ENCODE assay signal across 20 cellular contexts in the genomic region with DNA sequence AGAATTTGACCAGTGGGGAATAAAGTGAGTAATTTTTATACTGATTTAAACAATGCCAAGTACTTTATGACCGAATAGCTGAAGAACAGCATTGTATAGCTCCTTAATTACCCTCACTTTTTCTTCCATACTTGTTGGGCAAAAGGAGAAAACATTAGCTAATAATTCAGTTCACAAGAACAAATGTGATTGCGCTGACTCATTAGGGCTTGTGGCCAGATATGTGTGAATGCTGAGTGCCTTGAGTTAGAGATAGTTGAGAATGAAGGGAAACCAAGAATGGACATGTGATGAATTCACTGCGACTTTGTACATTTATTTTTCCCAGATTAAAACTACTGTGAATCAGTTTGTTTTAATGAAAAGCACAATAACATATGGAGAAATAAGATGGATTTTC.
"Had no signal": no experiment of that assay in that cellular context is flagged by ENCODE, and none has a peak within 500 bp of the region (broad histone marks: within the 10 kb centered on the region; RNA-seq: fewer than 3 reads in every experiment).

No MANE protein-coding gene starts in this region.

- H3K36me3 ChIP-seq: heart right ventricle, ovary, suprapubic skin, transverse colon, uterus had no signal

- H3K36me3 Mint-ChIP-seq: activated naive CD8-positive, alpha-beta T cell treated with anti-CD3 and anti-CD28 coated beads, Interleukin-2, amount 10 ng/mL, durations not matched to agents 7 days and 5 days had no signal

- DNase-seq: activated CD4-positive, alpha-beta T cell treated with anti-CD3 and anti-CD28 coated beads, Interleukin-2, amount 10 ng/mL, durations not matched to agents 24 days and 14 days; activated CD8-positive, alpha-beta T cell treated with anti-CD3 and anti-CD28 coated beads for 36 hours; activated naive CD4-positive, alpha-beta T cell treated with Interleukin-2 at 50 U/mL for 16 hours; activated naive CD8-positive, alpha-beta T cell treated with anti-CD3 and anti-CD28 coated beads, Interleukin-2, amount 10 ng/mL, durations not matched to agents 7 days and 5 days; activated T-cell treated with anti-CD3 and anti-CD28 coated beads, Interleukin-2, amount 50 U/mL, for 1 hour; cerebellar nuclear complex; heart right ventricle; natural killer cell; ovary; psoas muscle; stimulated activated CD4-positive, alpha-beta T cell treated with anti-CD3 and anti-CD28 coated beads, Interleukin-4, amount 100 ng/mL, for 1 hour; stimulated activated naive CD8-positive, alpha-beta T cell treated with anti-CD3 and anti-CD28 coated beads, Interleukin-15, amount 100 ng/mL, for 72 hours; transverse colon; uterus had no signal

- H3K4me3 Mint-ChIP-seq: activated CD4-positive, alpha-beta T cell treated with anti-CD3 and anti-CD28 coated beads, Interleukin-2, amount 10 ng/mL, durations not matched to agents 24 days and 14 days; activated CD8-positive, alpha-beta T cell treated with anti-CD3 and anti-CD28 coated beads for 36 hours; activated naive CD8-positive, alpha-beta T cell treated with anti-CD3 and anti-CD28 coated beads, Interleukin-2, amount 10 ng/mL, durations not matched to agents 7 days and 5 days; dendritic cell treated with granulocyte-macrophage colony-stimulating factor and Interleukin-4, amounts not matched to agents 40 ng/mL and 50 ng/mL, for 4 days; natural killer cell; stimulated activated naive CD8-positive, alpha-beta T cell treated with anti-CD3 and anti-CD28 coated beads, Interleukin-15, amount 100 ng/mL, for 72 hours; T-helper 1 cell treated with Interleukin-12 subunit alpha and Interleukin-12 subunit beta and Interleukin-4 antibody, amounts not matched to agents 30 μg/mL and 1 μg/mL, for 36 hours had no signal

- H3K4me1 ChIP-seq: heart right ventricle, psoas muscle, suprapubic skin, transverse colon, uterus had no signal

- H3K27me3 ChIP-seq: heart right ventricle, ovary, suprapubic skin, transverse colon, uterus had no signal

- H3K4me1 Mint-ChIP-seq: activated CD4-positive, alpha-beta T cell treated with anti-CD3 and anti-CD28 coated beads, Interleukin-2, amount 10 ng/mL, durations not matched to agents 24 days and 14 days; activated naive CD8-positive, alpha-beta T cell treated with anti-CD3 and anti-CD28 coated beads, Interleukin-2, amount 10 ng/mL, durations not matched to agents 7 days and 5 days; natural killer cell; stimulated activated naive CD8-positive, alpha-beta T cell treated with anti-CD3 and anti-CD28 coated beads, Interleukin-15, amount 100 ng/mL, for 72 hours had no signal

- ATAC-seq: activated CD8-positive, alpha-beta T cell treated with anti-CD3 and anti-CD28 coated beads for 36 hours; heart right ventricle; natural killer cell; psoas muscle; sciatic nerve; stimulated activated naive CD8-positive, alpha-beta T cell treated with anti-CD3 and anti-CD28 coated beads, Interleukin-15, amount 100 ng/mL, for 72 hours had no signal

- H3K4me3 ChIP-seq: heart right ventricle, ovary, psoas muscle, smooth muscle cell, suprapubic skin, transverse colon, uterus had no signal

- H3K9me3 ChIP-seq: heart right ventricle, ovary, psoas muscle, suprapubic skin, transverse colon, uterus had no signal

- H3K27ac Mint-ChIP-seq: activated CD4-positive, alpha-beta T cell treated with anti-CD3 and anti-CD28 coated beads, Interleukin-2, amount 10 ng/mL, durations not matched to agents 24 days and 14 days; activated CD8-positive, alpha-beta T cell treated with anti-CD3 and anti-CD28 coated beads for 36 hours; activated naive CD8-positive, alpha-beta T cell treated with anti-CD3 and anti-CD28 coated beads, Interleukin-2, amount 10 ng/mL, durations not matched to agents 7 days and 5 days; activated T-helper 2 cell treated with anti-CD3 and anti-CD28 coated beads, Interferon-gamma antibody, Interleukin-2, Interleukin-4, amounts not matched to agents 10 μg/mL and 5 μg/mL and 100 μg/mL, durations not matched to agents 14 hours and 24 hours and 36 hours; dendritic cell treated with granulocyte-macrophage colony-stimulating factor and Interleukin-4, amounts not matched to agents 40 ng/mL and 50 ng/mL, for 4 days; natural killer cell; stimulated activated naive CD8-positive, alpha-beta T cell treated with anti-CD3 and anti-CD28 coated beads, Interleukin-15, amount 100 ng/mL, for 72 hours; T-helper 1 cell treated with Interleukin-12 subunit alpha and Interleukin-12 subunit beta and Interleukin-4 antibody, amounts not matched to agents 30 μg/mL and 1 μg/mL, for 36 hours had no signal

- H3K9me3 Mint-ChIP-seq: stimulated activated naive CD8-positive, alpha-beta T cell treated with anti-CD3 and anti-CD28 coated beads, Interleukin-15, amount 100 ng/mL, for 72 hours had no signal

- H3K4me2 ChIP-seq: smooth muscle cell had no signal

- H3K27ac ChIP-seq: heart right ventricle, ovary, psoas muscle, suprapubic skin, transverse colon, uterus had no signal

- H3K27me3 Mint-ChIP-seq: activated CD4-positive, alpha-beta T cell treated with anti-CD3 and anti-CD28 coated beads, Interleukin-2, amount 10 ng/mL, durations not matched to agents 24 days and 14 days; activated CD8-positive, alpha-beta T cell treated with anti-CD3 and anti-CD28 coated beads for 36 hours; activated naive CD8-positive, alpha-beta T cell treated with anti-CD3 and anti-CD28 coated beads, Interleukin-2, amount 10 ng/mL, durations not matched to agents 7 days and 5 days; dendritic cell treated with granulocyte-macrophage colony-stimulating factor and Interleukin-4, amounts not matched to agents 40 ng/mL and 50 ng/mL, for 4 days; stimulated activated naive CD8-positive, alpha-beta T cell treated with anti-CD3 and anti-CD28 coated beads, Interleukin-15, amount 100 ng/mL, for 72 hours had no signal
